Comparison of ENCODE assay signal across 8 cellular contexts in the genomic region with DNA sequence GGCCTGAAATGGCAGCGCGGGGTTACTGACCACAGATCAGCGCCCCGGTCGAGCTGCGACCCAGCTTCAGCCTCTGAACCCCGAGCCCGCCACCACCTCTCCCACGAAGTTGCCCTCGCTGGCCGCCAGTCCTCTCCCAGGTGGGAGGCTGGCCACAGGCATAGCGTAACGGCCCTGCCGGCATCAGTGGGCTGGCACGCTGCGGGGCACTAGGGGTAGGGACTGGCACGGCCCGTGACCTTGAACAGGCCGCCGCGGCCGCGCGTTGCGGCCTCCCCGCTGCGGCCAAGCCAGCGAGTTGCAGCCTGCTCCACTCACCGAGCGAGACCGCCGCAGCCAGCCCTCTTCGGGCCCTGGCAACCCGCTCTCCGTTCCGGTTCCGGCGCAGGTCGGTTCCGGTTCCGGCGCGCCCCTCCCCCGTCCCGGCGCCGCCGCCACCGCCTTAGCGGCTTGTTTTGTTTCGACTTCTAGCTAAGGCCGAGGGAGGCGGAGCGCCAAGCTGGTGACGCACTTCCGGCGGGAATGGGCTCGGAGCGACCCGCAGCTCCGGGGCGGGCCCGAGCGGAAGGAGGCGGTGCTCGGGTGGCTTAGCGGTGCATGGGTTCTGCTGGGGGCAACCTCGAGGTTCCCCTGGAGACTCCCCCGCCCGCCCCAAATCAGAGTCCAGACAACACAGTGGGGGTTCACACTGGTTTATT. TPM values are rescaled to one million over a fixed set of nuclear protein-coding genes. Genes with fewer than 3 reads are reported as not detected.
DNase-seq lines count a peak whose midpoint lies in the region; ATAC-seq and TF ChIP-seq lines count a peak whose summit lies in the region.

A gene with protein sequence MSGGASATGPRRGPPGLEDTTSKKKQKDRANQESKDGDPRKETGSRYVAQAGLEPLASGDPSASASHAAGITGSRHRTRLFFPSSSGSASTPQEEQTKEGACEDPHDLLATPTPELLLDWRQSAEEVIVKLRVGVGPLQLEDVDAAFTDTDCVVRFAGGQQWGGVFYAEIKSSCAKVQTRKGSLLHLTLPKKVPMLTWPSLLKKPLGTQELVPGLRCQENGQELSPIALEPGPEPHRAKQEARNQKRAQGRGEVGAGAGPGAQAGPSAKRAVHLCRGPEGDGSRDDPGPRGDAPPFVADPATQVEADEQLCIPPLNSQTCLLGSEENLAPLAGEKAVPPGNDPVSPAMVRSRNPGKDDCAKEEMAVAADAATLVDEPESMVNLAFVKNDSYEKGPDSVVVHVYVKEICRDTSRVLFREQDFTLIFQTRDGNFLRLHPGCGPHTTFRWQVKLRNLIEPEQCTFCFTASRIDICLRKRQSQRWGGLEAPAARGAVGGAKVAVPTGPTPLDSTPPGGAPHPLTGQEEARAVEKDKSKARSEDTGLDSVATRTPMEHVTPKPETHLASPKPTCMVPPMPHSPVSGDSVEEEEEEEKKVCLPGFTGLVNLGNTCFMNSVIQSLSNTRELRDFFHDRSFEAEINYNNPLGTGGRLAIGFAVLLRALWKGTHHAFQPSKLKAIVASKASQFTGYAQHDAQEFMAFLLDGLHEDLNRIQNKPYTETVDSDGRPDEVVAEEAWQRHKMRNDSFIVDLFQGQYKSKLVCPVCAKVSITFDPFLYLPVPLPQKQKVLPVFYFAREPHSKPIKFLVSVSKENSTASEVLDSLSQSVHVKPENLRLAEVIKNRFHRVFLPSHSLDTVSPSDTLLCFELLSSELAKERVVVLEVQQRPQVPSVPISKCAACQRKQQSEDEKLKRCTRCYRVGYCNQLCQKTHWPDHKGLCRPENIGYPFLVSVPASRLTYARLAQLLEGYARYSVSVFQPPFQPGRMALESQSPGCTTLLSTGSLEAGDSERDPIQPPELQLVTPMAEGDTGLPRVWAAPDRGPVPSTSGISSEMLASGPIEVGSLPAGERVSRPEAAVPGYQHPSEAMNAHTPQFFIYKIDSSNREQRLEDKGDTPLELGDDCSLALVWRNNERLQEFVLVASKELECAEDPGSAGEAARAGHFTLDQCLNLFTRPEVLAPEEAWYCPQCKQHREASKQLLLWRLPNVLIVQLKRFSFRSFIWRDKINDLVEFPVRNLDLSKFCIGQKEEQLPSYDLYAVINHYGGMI (N-terminal part only) (minus strand): TSS at position 386 of the 698 bp plus-strand sequence. CDS start 1,678 bp downstream, outside the sequence.

- no peaks in the 10 kb centered on the region for H3K27me3 Mint-ChIP-seq in activated naive CD8-positive, alpha-beta T cell treated with anti-CD3 and anti-CD28 coated beads, Interleukin-2, amount 50 U/mL, for 24 hours
- H3K27me3 Mint-ChIP-seq in type B pancreatic cell: no peaks in the 10 kb centered on the region

- intact Hi-C loops in Right ventricle myocardium superior (cut with DNase I): no loop called here

- H3K4me3 Mint-ChIP-seq in activated naive CD8-positive, alpha-beta T cell treated with anti-CD3 and anti-CD28 coated beads, Interleukin-2, amount 50 U/mL, for 24 hours: peak within 1 kb of the TSS; percentile 89
- H3K4me3 Mint-ChIP-seq in type B pancreatic cell: peak within 1 kb of the TSS; percentile 91

- peak within 1 kb of the TSS; percentile 88 for H3K27ac Mint-ChIP-seq in activated naive CD8-positive, alpha-beta T cell treated with anti-CD3 and anti-CD28 coated beads, Interleukin-2, amount 50 U/mL, for 24 hours
- H3K27ac Mint-ChIP-seq in type B pancreatic cell: peak within 1 kb of the TSS; percentile 94

- H3K4me3 ChIP-seq in GM08714 (ENCODE audit: low read length): peak within 1 kb of the TSS; percentile 73

- CTCF ChIA-PET in HEK293T (lab: Yijun Ruan, JAX): no interaction called here

- POLR2A ChIA-PET in HEK293T (lab: Yijun Ruan, JAX): interaction anchor here (0.6 to 2.3 kb wide), 24 partner anchors 9 to 463 kb away, joined by 3 to 66 read pairs (median 4); a partner anchor contains a TSS

- H3K4me1 Mint-ChIP-seq in activated naive CD8-positive, alpha-beta T cell treated with anti-CD3 and anti-CD28 coated beads, Interleukin-2, amount 50 U/mL, for 24 hours: peaks cover 16% of the 10 kb centered on the region
- peaks cover 3% of the 10 kb centered on the region for H3K4me1 Mint-ChIP-seq in type B pancreatic cell (ENCODE audit: unreplicated experiment)

- DNase-seq in HEK293T (ENCODE audit: extremely low spot score): peak; percentile 96
- peak; percentile 88 for DNase-seq in NCI-H1092 (lab: John Stamatoyannopoulos, UW)
- DNase-seq in SW480 (ENCODE audit: low spot score): peak; percentile 88
- peak; percentile 96 for DNase-seq in activated naive CD8-positive, alpha-beta T cell treated with anti-CD3 and anti-CD28 coated beads, Interleukin-2, amount 50 U/mL, for 24 hours
- peak; percentile 99 for DNase-seq in Right ventricle myocardium superior
- peak; percentile 93 for DNase-seq in pons (ENCODE audit: low spot score)
- DNase-seq in type B pancreatic cell (ENCODE audit: extremely low spot score, unreplicated experiment): peak; percentile 91

- H3K36me3 Mint-ChIP-seq in activated naive CD8-positive, alpha-beta T cell treated with anti-CD3 and anti-CD28 coated beads, Interleukin-2, amount 50 U/mL, for 24 hours (ENCODE audit: low read depth): peaks cover 21% of the 10 kb centered on the region
- no peaks in the 10 kb centered on the region for H3K36me3 Mint-ChIP-seq in type B pancreatic cell

- ATAC-seq in activated naive CD8-positive, alpha-beta T cell treated with anti-CD3 and anti-CD28 coated beads, Interleukin-2, amount 50 U/mL, for 24 hours: peak; percentile 95
- ATAC-seq in Right ventricle myocardium superior (ENCODE audit: poor library complexity): peak; percentile 95

- TF ChIP-seq CTCF in type B pancreatic cell (conservative IDR thresholded peaks at IDR 0.05): peak; percentile 13

- H3K9me3 Mint-ChIP-seq in activated naive CD8-positive, alpha-beta T cell treated with anti-CD3 and anti-CD28 coated beads, Interleukin-2, amount 50 U/mL, for 24 hours: no peaks in the 10 kb centered on the region
- no peaks in the 10 kb centered on the region for H3K9me3 Mint-ChIP-seq in type B pancreatic cell

TF ChIP-seq in HEK293T, 16 proteins besides CTCF, POLR2A, EP300 and RAD21:
- TF ChIP-seq FOXK2 (IDR thresholded peaks at IDR 0.05) (no peak), TARDBP (IDR thresholded peaks at IDR 0.05) (no peak), ZNF384 (IDR thresholded peaks at IDR 0.05) (no peak), BHLHE40 (IDR thresholded peaks at IDR 0.05; ENCODE audit: borderline replicate concordance) (no peak), FOXM1 (IDR thresholded peaks at IDR 0.05; ENCODE audit: borderline replicate concordance) (no peak)

RNA-seq across cellular contexts. Expression of the gene that starts here (rescaled TPM):
- 55.5 TPM for total RNA-seq in Right ventricle myocardium superior
- 83.0 and 86.4 TPM in 2 replicates for total RNA-seq in type B pancreatic cell (ENCODE audit: low replicate concordance)

Comparison
In these comparisons a context has a peak if more than half of its experiments do, and no peak if none do; other contexts are left out.
1. Peak in every context shown above with its lines: DNase-seq, ATAC-seq and H3K4me3 ChIP-seq.